Comparison of ENCODE assay signal across 20 cellular contexts in genomic region chr7:116956515-116956804, GRCh38. TPM values are rescaled to one million over a fixed set of nuclear protein-coding genes. Genes with fewer than 3 reads are reported as not detected.
DNase-seq lines count a peak whose midpoint lies in the region; ATAC-seq, FAIRE-seq and TF ChIP-seq lines count a peak whose summit lies in the region.
"Had no signal": no experiment of that assay in that cellular context is flagged by ENCODE, and none has a peak within 500 bp of the region (broad histone marks: within the 10 kb centered on the region; RNA-seq: fewer than 3 reads in every experiment).

No MANE protein-coding gene starts in this region.

- H2AK5ac ChIP-seq in trophoblast cell (ENCODE audit: low read length) = no peak overlapping the region

- CTCF ChIA-PET in K562 (lab: Yijun Ruan, JAX; ENCODE audit: low intra/inter-chr PET ratio) = no interaction called here

- H3K27me3 ChIP-seq in K562 (ENCODE audit: control insufficient read depth in 2 of 2, insufficient read depth in 2 of 2, low read length in 2 of 2) = no peaks in the 10 kb centered on the region
- no peaks in the 10 kb centered on the region for H3K27me3 ChIP-seq in muscle layer of duodenum (ENCODE audit: low read depth, low read length)
- H3K27me3 ChIP-seq in trophoblast cell (ENCODE audit: insufficient read depth, low read length) = no peaks in the 10 kb centered on the region
- H3K27me3 ChIP-seq: foreskin keratinocyte, Peyer's patch had no signal

- H3K9ac ChIP-seq in K562 (ENCODE audit: insufficient read depth in 1 of 2, low read depth in 2 of 2, low read length in 2 of 2) (peak overlapping the region; percentile 49 to 96; a peak in 3 of 4 replicates), trophoblast cell (ENCODE audit: low read length) (no peak overlapping the region)

- H3K79me1 ChIP-seq in trophoblast cell (ENCODE audit: low read length) = peaks cover 14% of the 10 kb centered on the region

- H3K4me2 ChIP-seq in K562 (ENCODE audit: insufficient read depth, low read length) (peak overlapping the region; percentile 96; the same call in 1 of the 2 replicates), trophoblast cell (ENCODE audit: low read length) (no peak overlapping the region)
- H3K4me2 ChIP-seq: A549 had no signal

- ATAC-seq in K562 (peak; percentile 1), GM21825 (IDR thresholded peaks at IDR 0.05; ENCODE audit: unreplicated experiment) (no peak)
- ATAC-seq: A549, foreskin keratinocyte, T-cell had no signal

- no peak overlapping the region for H2BK5ac ChIP-seq in trophoblast cell (ENCODE audit: low read depth, low read length, poor library complexity)

- H3K27ac ChIP-seq in K562 (ENCODE audit: extremely low read depth, low read depth, low read length) (peak overlapping the region; percentile 95; the same call in 2 of the 3 replicates), muscle layer of duodenum (ENCODE audit: low read length) (peak overlapping the region; percentile 33), trophoblast cell (ENCODE audit: low read depth, low read length) (no peak overlapping the region)
- H3K27ac ChIP-seq: A549, foreskin keratinocyte had no signal

- H3K4me1 ChIP-seq in K562 (replicated peaks in 1 of 2; ENCODE audit: control insufficient read depth in 2 of 2, insufficient read depth in 2 of 2, low read length in 2 of 2) (peaks cover 4 to 37% of the 10 kb centered on the region in 2 experiments), muscle layer of duodenum (ENCODE audit: control insufficient read depth in 1 of 2, insufficient read depth in 2 of 2, low read length in 2 of 2) (peaks cover 10 to 13% of the 10 kb centered on the region in 2 donors), trophoblast cell (ENCODE audit: control insufficient read depth in 1 of 2, insufficient read depth in 2 of 2, low read length in 2 of 2) (peaks cover 0 to 2% of the 10 kb centered on the region in 2 experiments)

- no peaks in the 10 kb centered on the region for H3K9me3 Mint-ChIP-seq in activated naive CD8-positive, alpha-beta T cell (ENCODE audit: low read depth)
- H3K9me3 Mint-ChIP-seq in activated naive CD8-positive, alpha-beta T cell treated with anti-CD3 and anti-CD28 coated beads for 36 hours = no peaks in the 10 kb centered on the region
- H3K9me3 Mint-ChIP-seq in type B pancreatic cell = no peaks in the 10 kb centered on the region
- H3K9me3 Mint-ChIP-seq: activated T-cell treated with anti-CD3 and anti-CD28 coated beads, Interleukin-2, amount 50 U/mL, for 24 hours; immature natural killer cell; T-cell had no signal

- H3K9me3 ChIP-seq in K562 (replicated peaks; ENCODE audit: control insufficient read depth, insufficient read depth, low read depth, low read length) (no peaks in the 10 kb centered on the region), muscle layer of duodenum (ENCODE audit: control insufficient read depth in 1 of 2, low read length in 2 of 2) (no peaks in the 10 kb centered on the region), trophoblast cell (ENCODE audit: insufficient read depth, low read depth, low read length) (no peaks in the 10 kb centered on the region)
- H3K9me3 ChIP-seq: A549, Peyer's patch had no signal

- H4K8ac ChIP-seq in trophoblast cell (ENCODE audit: low read depth, low read length) = no peak overlapping the region

- 6% methylated on average over 1 of the region's 1 CpG for WGBS in K562 (ENCODE audit: insufficient coverage, low coverage, missing lambda C conversion rate)
- no CpG with 5 or more reads among the region's 1 CpG for WGBS in trophoblast cell (ENCODE audit: extremely low coverage, insufficient coverage, insufficient read length)

- POLR2A ChIA-PET in K562 (lab: Yijun Ruan, JAX) = interaction anchor here (0.7 to 4.5 kb wide), 10 partner anchors 9 to 95 kb away, joined by 3 to 38 read pairs (median 5); no protein-coding TSS in a partner anchor

- H3K4me1 Mint-ChIP-seq in activated naive CD8-positive, alpha-beta T cell (ENCODE audit: low read depth) = peaks cover 25% of the 10 kb centered on the region
- H3K4me1 Mint-ChIP-seq in activated naive CD8-positive, alpha-beta T cell treated with anti-CD3 and anti-CD28 coated beads for 36 hours = peaks cover 29% of the 10 kb centered on the region
- peaks cover 17% of the 10 kb centered on the region for H3K4me1 Mint-ChIP-seq in type B pancreatic cell (ENCODE audit: unreplicated experiment)

- H2BK12ac ChIP-seq in trophoblast cell (ENCODE audit: low read length) = no peak overlapping the region

- H2AFZ ChIP-seq in K562 (ENCODE audit: low read depth, low read length) (peak overlapping the region; percentile 52), trophoblast cell (ENCODE audit: insufficient read depth, low read length, poor library complexity) (no peak overlapping the region)

- H2BK120ac ChIP-seq in trophoblast cell (ENCODE audit: insufficient read depth, low read length, poor library complexity) = no peak overlapping the region

- no peak for TF ChIP-seq EP300 in K562 (IDR thresholded peaks at IDR 0.05; ENCODE audit: low read length)

- DNase-seq in activated naive CD8-positive, alpha-beta T cell treated with anti-CD3 and anti-CD28 coated beads for 36 hours = no peak
- DNase-seq in K562 (ENCODE audit: extremely low read depth in 1 of 4, low spot score in 3 of 4) (no peak), type B pancreatic cell (ENCODE audit: extremely low spot score, unreplicated experiment) (no peak), foreskin fibroblast (no peak), trophoblast cell (no peak)
- DNase-seq: activated CD4-positive, CD25-positive, alpha-beta regulatory T cell treated with anti-CD3 and anti-CD28 coated beads, Interleukin-2, amount 50 U/mL, for 72 hours; activated T-cell treated with anti-CD3 and anti-CD28 coated beads, Interleukin-2, amount 50 U/mL, for 24 hours; COR-L47; foreskin keratinocyte; GDM1; immature natural killer cell; KG1; NCI-H146; Peyer's patch; stimulated activated CD4-positive, alpha-beta T cell treated with anti-CD3 and anti-CD28 coated beads, Interleukin-2, amount 100 ng/mL, for 48 hours; T-cell had no signal

- H3K36me3 ChIP-seq in K562 (ENCODE audit: control insufficient read depth, insufficient read depth, low read length) (peaks cover 8% of the 10 kb centered on the region; the same call in 1 of the 3 replicates), muscle layer of duodenum (ENCODE audit: control insufficient read depth in 1 of 2, insufficient read depth in 2 of 2, low read length in 2 of 2) (no peaks in the 10 kb centered on the region), trophoblast cell (ENCODE audit: control insufficient read depth in 1 of 2, insufficient read depth in 2 of 2, low read length in 2 of 2) (no peaks in the 10 kb centered on the region)
- H3K36me3 ChIP-seq: Peyer's patch had no signal

- H4K12ac ChIP-seq in trophoblast cell (ENCODE audit: low read depth, low read length) = no peak overlapping the region

- no peak overlapping the region for H3K4ac ChIP-seq in trophoblast cell (ENCODE audit: low read depth, low read length)

- peak overlapping the region; percentile 18 for H3K4me3 Mint-ChIP-seq in activated naive CD8-positive, alpha-beta T cell
- H3K4me3 Mint-ChIP-seq in activated naive CD8-positive, alpha-beta T cell treated with anti-CD3 and anti-CD28 coated beads for 36 hours = no peak overlapping the region
- peak overlapping the region; percentile 24 for H3K4me3 Mint-ChIP-seq in type B pancreatic cell
- H3K4me3 Mint-ChIP-seq: immature natural killer cell, T-cell had no signal

- H3K27ac Mint-ChIP-seq in activated naive CD8-positive, alpha-beta T cell = no peak overlapping the region
- no peak overlapping the region for H3K27ac Mint-ChIP-seq in activated naive CD8-positive, alpha-beta T cell treated with anti-CD3 and anti-CD28 coated beads for 36 hours
- H3K27ac Mint-ChIP-seq in type B pancreatic cell = no peak overlapping the region

- no TSS peak for BruUV-seq in K562 (replicated peaks; lab: Mats Ljungman, UMichigan)

- no peak for TF ChIP-seq POLR2A in K562 (conservative IDR thresholded peaks at IDR 0.05)

- in situ Hi-C loops in K562 (cut with MboI) = loop anchor here (25.0 kb wide), 1 partner anchor 1231 kb away; the partner anchor contains the start of gene LSM8

- TF ChIP-seq CTCF in K562 (IDR thresholded peaks at IDR 0.05 in 2 of 3, conservative IDR thresholded peaks at IDR 0.05 in 1 of 3; ENCODE audit: insufficient read depth in 2 of 3, low read depth in 1 of 3, low read length in 3 of 3) (no peak), type B pancreatic cell (conservative IDR thresholded peaks at IDR 0.05) (no peak), foreskin fibroblast (IDR thresholded peaks at IDR 0.05; ENCODE audit: low read depth, low read length) (no peak)

- no peak overlapping the region for H4K91ac ChIP-seq in trophoblast cell (ENCODE audit: low read depth, low read length)

- H3K18ac ChIP-seq in trophoblast cell (ENCODE audit: low read length) = no peak overlapping the region

- H3K36me3 Mint-ChIP-seq in activated naive CD8-positive, alpha-beta T cell = no peaks in the 10 kb centered on the region
- H3K36me3 Mint-ChIP-seq in activated naive CD8-positive, alpha-beta T cell treated with anti-CD3 and anti-CD28 coated beads for 36 hours = peaks cover 6% of the 10 kb centered on the region
- H3K36me3 Mint-ChIP-seq in type B pancreatic cell = peaks cover 8% of the 10 kb centered on the region
- H3K36me3 Mint-ChIP-seq: immature natural killer cell, T-cell had no signal

- intact Hi-C loops in K562 (cut with micrococcal nuclease) = loop anchor here (10.0 kb wide), 3 partner anchors 452 to 1228 kb away; partner anchors contain the start of gene LSM8

- no peak overlapping the region for H3K4me3 ChIP-seq in K562
- no peak overlapping the region for H3K4me3 ChIP-seq in muscle layer of duodenum (ENCODE audit: low read depth in 1 of 2, low read length in 2 of 2)
- no peak overlapping the region for H3K4me3 ChIP-seq in foreskin fibroblast (ENCODE audit: low read depth in 1 of 2, low read length in 2 of 2)
- no peak overlapping the region for H3K4me3 ChIP-seq in trophoblast cell (ENCODE audit: low read depth, low read length)
- H3K4me3 ChIP-seq: A549, Peyer's patch had no signal

- no peak for TF ChIP-seq RAD21 in K562 (CRISPR knock-in tag; conservative IDR thresholded peaks at IDR 0.05 in 1 of 2, IDR thresholded peaks at IDR 0.05 in 1 of 2)

- H3K14ac ChIP-seq in trophoblast cell (ENCODE audit: low read length) = no peak overlapping the region

- no peaks in the 10 kb centered on the region for H4K20me1 ChIP-seq in K562 (replicated peaks; ENCODE audit: control insufficient read depth, insufficient read depth, low read length)

- H3K23ac ChIP-seq in trophoblast cell (ENCODE audit: low read length) = no peak overlapping the region

- no peak for FAIRE-seq in K562 (lab: Jason Lieb, UNC)
- FAIRE-seq: A549 had no signal

- H3K79me2 ChIP-seq in K562 (ENCODE audit: control insufficient read depth, insufficient read depth, low read length) = peaks cover 58% of the 10 kb centered on the region
- H3K79me2 ChIP-seq in trophoblast cell (ENCODE audit: control insufficient read depth, insufficient read depth, low read length, poor library complexity) = peaks cover 12% of the 10 kb centered on the region

- no peaks in the 10 kb centered on the region for H3K9me1 ChIP-seq in K562 (ENCODE audit: control insufficient read depth, insufficient read depth, low read length)

- no peaks in the 10 kb centered on the region for H3K27me3 Mint-ChIP-seq in activated naive CD8-positive, alpha-beta T cell
- no peaks in the 10 kb centered on the region for H3K27me3 Mint-ChIP-seq in activated naive CD8-positive, alpha-beta T cell treated with anti-CD3 and anti-CD28 coated beads for 36 hours
- H3K27me3 Mint-ChIP-seq in type B pancreatic cell = no peaks in the 10 kb centered on the region
- H3K27me3 Mint-ChIP-seq: activated T-cell treated with anti-CD3 and anti-CD28 coated beads, Interleukin-2, amount 50 U/mL, for 24 hours; T-cell had no signal

RNA-seq across cellular contexts. Expression of gene ST7, which starts 3.2 kb away (rescaled TPM):
- 10 to 100 TPM in 1 of 2 experiments, 1 to 10 TPM in 1; 8.4 to 10.2 TPM for total RNA-seq in activated naive CD8-positive, alpha-beta T cell treated with anti-CD3 and anti-CD28 coated beads for 36 hours
- total RNA-seq in K562 (2011; cell fraction: chromatin; rRNA removed; ENCODE audit: low replicate concordance) = 99.4 and 111 TPM in 2 replicates
- total RNA-seq in K562 (2011; cell fraction: nucleolus; rRNA removed) = 89.4 and 90.1 TPM in 2 replicates
- 107 and 111 TPM in 2 replicates for total RNA-seq in K562 (2011; cell fraction: nucleoplasm; rRNA removed)
- total RNA-seq in K562 (2014; rRNA removed) = 45.5 and 46.1 TPM in 2 replicates
- 23.9 and 24.9 TPM in 2 replicates for total RNA-seq in K562 (2014; rRNA removed; fragmentation: Illumina TruSeq; extraction: Trizol)
- 36.9 and 37.2 TPM in 2 replicates for total RNA-seq in K562 (2015; rRNA removed; fragmentation: Illumina TruSeq; extraction: Trizol)
- total RNA-seq in K562 (2021) = 31.1 and 34.1 TPM in 2 replicates
- 32.7 and 52.8 TPM in 2 replicates for polyA plus RNA-seq in K562 (2011; rRNA removed)
- polyA plus RNA-seq in K562 (2011; cell fraction: cytosol; rRNA removed) = 26.2 and 27.3 TPM in 2 replicates
- 40.7 and 45.7 TPM in 2 replicates for polyA plus RNA-seq in K562 (2011; cell fraction: nucleus; rRNA removed)
- polyA plus RNA-seq in K562 (2012) = 42.1 and 46.6 TPM in 2 replicates
- 41.7 and 56.3 TPM in 2 replicates for polyA plus RNA-seq in K562 (2014; fragmentation: Illumina TruSeq; extraction: Trizol)
- 10 to 100 TPM; 30.9 to 47.6 TPM for polyA plus RNA-seq in K562 (2014; fragmentation: Nextera tagmentation; extraction: Ambion mirVana)
- polyA plus RNA-seq in K562 (2014; rRNA removed) = 28.4 and 42.3 TPM in 2 replicates
- polyA minus RNA-seq in K562 (2011; rRNA and poly(A)+ RNA removed) = 59.1 and 77.6 TPM in 2 replicates
- polyA minus RNA-seq in K562 (2011; cell fraction: cytosol; rRNA and poly(A)+ RNA removed) = 21.3 and 32.6 TPM in 2 replicates
- 66.8 and 85.0 TPM in 2 replicates for polyA minus RNA-seq in K562 (2011; cell fraction: nucleus; rRNA and poly(A)+ RNA removed)
- total RNA-seq in type B pancreatic cell (ENCODE audit: low replicate concordance) = 18.2 and 25.0 TPM in 2 replicates
- 17.9 and 18.5 TPM in 2 replicates for polyA plus RNA-seq in trophoblast cell (2013)
